ENCODE assay signal across 25 cellular contexts in genomic region chr10:43340101-43340500, GRCh38. TPM values are rescaled to one million over a fixed set of nuclear protein-coding genes. Genes with fewer than 3 reads are reported as not detected.
"Had no signal": no experiment of that assay in that cellular context is flagged by ENCODE, and none has a peak within 500 bp of the region (broad histone marks: within the 10 kb centered on the region; RNA-seq: fewer than 3 reads in every experiment).

No MANE protein-coding gene starts in this region.

- H3K4me1 ChIP-seq: stomach, vagina had no signal

- H3K4me3 Mint-ChIP-seq: activated B cell treated with CpG ODN at 0.5 μM for 24 hours; activated CD4-positive, alpha-beta memory T cell treated with anti-CD3 and anti-CD28 coated beads, Interleukin-2, amount 10 ng/mL, durations not matched to agents 7 days and 5 days; activated naive CD4-positive, alpha-beta T cell treated with anti-CD3 and anti-CD28 coated beads, Interleukin-2, amount 10 ng/mL, durations not matched to agents 7 days and 5 days; dendritic cell treated with granulocyte-macrophage colony-stimulating factor and Interleukin-4, amounts not matched to agents 40 ng/mL and 50 ng/mL, for 4 days; stimulated activated memory B cell treated with anti-CD40 and anti-IgM and Interleukin-4, amounts not matched to agents 10 μg/mL and 1 μg/mL and 100 μg/mL, for 72 hours; T-helper 17 cell had no signal

- H3K36me3 ChIP-seq: stomach, suprapubic skin, tibial nerve, vagina had no signal

- H3K27ac Mint-ChIP-seq: activated B cell treated with CpG ODN at 0.5 μM for 24 hours; activated CD4-positive, alpha-beta memory T cell treated with anti-CD3 and anti-CD28 coated beads, Interleukin-2, amount 10 ng/mL, durations not matched to agents 7 days and 5 days; activated naive CD4-positive, alpha-beta T cell treated with anti-CD3 and anti-CD28 coated beads, Interleukin-2, amount 10 ng/mL, durations not matched to agents 7 days and 5 days; dendritic cell treated with granulocyte-macrophage colony-stimulating factor and Interleukin-4, amounts not matched to agents 40 ng/mL and 50 ng/mL, for 4 days; stimulated activated memory B cell treated with anti-CD40 and anti-IgM and Interleukin-4, amounts not matched to agents 10 μg/mL and 1 μg/mL and 100 μg/mL, for 72 hours; T-helper 17 cell had no signal

- H3K27ac ChIP-seq: stomach, suprapubic skin, tibial nerve, vagina had no signal

- DNase-seq: activated B cell treated with CpG ODN at 0.5 μM for 24 hours; activated CD4-positive, alpha-beta memory T cell treated with anti-CD3 and anti-CD28 coated beads, Interleukin-2, amount 10 ng/mL, durations not matched to agents 7 days and 5 days; activated CD4-positive, alpha-beta T cell treated with anti-CD3 and anti-CD28 coated beads for 48 hours; activated effector memory CD4-positive, alpha-beta T cell treated with anti-CD3 and anti-CD28 coated beads, Interleukin-2, amount 50 U/mL, for 16 hours; activated naive CD4-positive, alpha-beta T cell treated with anti-CD3 and anti-CD28 coated beads, Interleukin-2, amount 10 ng/mL, durations not matched to agents 7 days and 5 days; activated T-cell treated with anti-CD3 and anti-CD28 coated beads for 4 hours; effector CD4-positive, alpha-beta T cell; hippocampal formation; left ventricle myocardium superior; mesenchymal stem cell; stimulated activated CD4-positive, alpha-beta T cell treated with anti-CD3 and anti-CD28 coated beads, Interleukin-2, amount 100 ng/mL, for 24 hours; T-helper 17 cell had no signal

- H3K9me3 Mint-ChIP-seq: activated B cell treated with CpG ODN at 0.5 μM for 24 hours; activated CD4-positive, alpha-beta memory T cell treated with anti-CD3 and anti-CD28 coated beads, Interleukin-2, amount 10 ng/mL, durations not matched to agents 7 days and 5 days; activated naive CD4-positive, alpha-beta T cell treated with anti-CD3 and anti-CD28 coated beads, Interleukin-2, amount 10 ng/mL, durations not matched to agents 7 days and 5 days; dendritic cell treated with granulocyte-macrophage colony-stimulating factor and Interleukin-4, amounts not matched to agents 40 ng/mL and 50 ng/mL, for 4 days; stimulated activated memory B cell treated with anti-CD40 and anti-IgM and Interleukin-4, amounts not matched to agents 10 μg/mL and 1 μg/mL and 100 μg/mL, for 72 hours had no signal

- ATAC-seq: left ventricle myocardium superior; sciatic nerve; stimulated activated memory B cell treated with anti-CD40 and anti-IgM and Interleukin-4, amounts not matched to agents 10 μg/mL and 1 μg/mL and 100 μg/mL, for 72 hours; T-helper 17 cell had no signal

- H3K9me3 ChIP-seq: stomach, suprapubic skin, tibial nerve, vagina had no signal

- H3K27me3 ChIP-seq: vagina had no signal

- H3K4me1 Mint-ChIP-seq: activated B cell treated with CpG ODN at 0.5 μM for 24 hours; stimulated activated memory B cell treated with anti-CD40 and anti-IgM and Interleukin-4, amounts not matched to agents 10 μg/mL and 1 μg/mL and 100 μg/mL, for 72 hours had no signal

- H3K4me3 ChIP-seq: stomach, suprapubic skin, tibial nerve, vagina had no signal

- H3K36me3 Mint-ChIP-seq: stimulated activated memory B cell treated with anti-CD40 and anti-IgM and Interleukin-4, amounts not matched to agents 10 μg/mL and 1 μg/mL and 100 μg/mL, for 72 hours had no signal

RNA-seq across cellular contexts. Expression of gene FXYD4, which starts 31.3 kb away (rescaled TPM):
- total RNA-seq: activated B cell treated with CpG ODN at 0.5 μM for 24 hours; activated CD4-positive, alpha-beta memory T cell treated with anti-CD3 and anti-CD28 coated beads, Interleukin-2, amount 10 ng/mL, durations not matched to agents 7 days and 5 days; cardiac septum; chondrocyte; frontal cortex; left ventricle myocardium superior; mononuclear cell; sciatic nerve; stomach; suprapubic skin; T-helper 17 cell; tibial nerve; vagina had no signal
- polyA plus RNA-seq: esophagus, neural cell had no signal
